Comparison of ENCODE assay signal across 18 cellular contexts in genomic region chr1:221816899-221817298, GRCh38.
A peak's percentile ranks its signal among the peaks of the same experiment; 100 is the strongest.
DNase-seq lines count a peak whose midpoint lies in the region; ATAC-seq, FAIRE-seq and TF ChIP-seq lines count a peak whose summit lies in the region.
"Had no signal": no experiment of that assay in that cellular context is flagged by ENCODE, and none has a peak within 500 bp of the region (broad histone marks: within the 10 kb centered on the region; RNA-seq: fewer than 3 reads in every experiment).

No MANE protein-coding gene starts in this region.

- no peak for TF ChIP-seq RAD21 in A549 (conservative IDR thresholded peaks at IDR 0.05 in 1 of 2, IDR thresholded peaks at IDR 0.05 in 1 of 2)

- H3K9me3 ChIP-seq in A549 = 0 out of 3 replicates have a peak, but pooled peaks cover 3% of the 10 kb centered on the region
- H3K9me3 ChIP-seq in CD4-positive, alpha-beta memory T cell (ENCODE audit: control insufficient read depth in 1 of 2, low read length in 2 of 2) = no peaks in the 10 kb centered on the region
- H3K9me3 ChIP-seq: upper lobe of right lung had no signal

- H3K4me3 Mint-ChIP-seq in WTC11 = no peak overlapping the region
- H3K4me3 Mint-ChIP-seq in CD4-positive, alpha-beta memory T cell = no peak overlapping the region
- H3K4me3 Mint-ChIP-seq: B cell, nephron had no signal

- H3K27me3 Mint-ChIP-seq in WTC11 (ENCODE audit: low read depth) = no peaks in the 10 kb centered on the region
- H3K27me3 Mint-ChIP-seq in CD4-positive, alpha-beta memory T cell = no peaks in the 10 kb centered on the region
- H3K27me3 Mint-ChIP-seq: B cell had no signal

- H3K27ac Mint-ChIP-seq in WTC11 = no peak overlapping the region
- H3K27ac Mint-ChIP-seq in CD4-positive, alpha-beta memory T cell = no peak overlapping the region
- H3K27ac Mint-ChIP-seq: B cell, nephron had no signal

- no peaks in the 10 kb centered on the region for H3K27me3 ChIP-seq in foreskin keratinocyte
- H3K27me3 ChIP-seq in CD4-positive, alpha-beta memory T cell (ENCODE audit: insufficient read depth, low read length) = no peaks in the 10 kb centered on the region
- H3K27me3 ChIP-seq: esophagus muscularis mucosa, upper lobe of right lung had no signal

- ATAC-seq in A549 (peak; percentile 60 to 77), WTC11 (peak; percentile 30; the same call in 1 of the 2 replicates), foreskin keratinocyte (peak; percentile 98), HG03457 (IDR thresholded peaks at IDR 0.05; ENCODE audit: unreplicated experiment) (no peak), HG02642 (IDR thresholded peaks at IDR 0.05; ENCODE audit: poor library complexity, unreplicated experiment) (no peak)
- ATAC-seq: left lobe of liver, upper lobe of right lung had no signal

- intact Hi-C loops in CD4-positive, alpha-beta memory T cell (cut with micrococcal nuclease) = no loop called here

- peaks cover 16% of the 10 kb centered on the region for H3K4me1 Mint-ChIP-seq in WTC11
- no peaks in the 10 kb centered on the region for H3K4me1 Mint-ChIP-seq in CD4-positive, alpha-beta memory T cell
- H3K4me1 Mint-ChIP-seq: nephron had no signal

- H3K36me3 Mint-ChIP-seq in WTC11 = no peaks in the 10 kb centered on the region
- no peaks in the 10 kb centered on the region for H3K36me3 Mint-ChIP-seq in CD4-positive, alpha-beta memory T cell

- H3K27ac ChIP-seq in A549 (no peak overlapping the region), foreskin keratinocyte (peak overlapping the region; percentile 50)
- no peak overlapping the region for H3K27ac ChIP-seq in CD4-positive, alpha-beta memory T cell (ENCODE audit: low read depth, low read length)
- H3K27ac ChIP-seq: esophagus muscularis mucosa, upper lobe of right lung had no signal

- CTCF ChIA-PET in A549 (lab: Yijun Ruan, JAX) (interaction anchor here (0.6 kb wide), 1 partner anchor 90 kb away, joined by 3 read pairs; no protein-coding TSS in a partner anchor), WTC11 (lab: Charles Lee) (no interaction called here)
- CTCF ChIA-PET in CD4-positive, alpha-beta memory T cell (lab: Charles Lee; ENCODE audit: partially characterized antibody) = no interaction called here

- peak overlapping the region; percentile 19; the same call in 1 of the 3 replicates for H3K4me2 ChIP-seq in A549

- TF ChIP-seq EP300 in A549 (IDR thresholded peaks at IDR 0.05) = peak in 1 of 2 experiments; percentile 33; a peak in 1 of 5 replicates

- no peak for TF ChIP-seq CTCF in A549 (IDR thresholded peaks at IDR 0.05)
- no peak for TF ChIP-seq CTCF in WTC11 (IDR thresholded peaks at IDR 0.05)
- TF ChIP-seq CTCF in foreskin keratinocyte (conservative IDR thresholded peaks at IDR 0.05) = no peak

- H3K4me3 ChIP-seq in A549 = no peak overlapping the region
- H3K4me3 ChIP-seq in CD4-positive, alpha-beta memory T cell (ENCODE audit: low read length in 2 of 2) = no peak overlapping the region
- H3K4me3 ChIP-seq: esophagus muscularis mucosa, upper lobe of right lung had no signal

- peaks cover 6% of the 10 kb centered on the region for H3K9me3 Mint-ChIP-seq in WTC11
- H3K9me3 Mint-ChIP-seq in CD4-positive, alpha-beta memory T cell = peaks cover 0 to 3% (median 0%) of the 10 kb centered on the region in 8 donors

- no peak for FAIRE-seq in A549 (lab: Jason Lieb, UNC)
- peak; percentile 95 for FAIRE-seq in H54 (lab: Jason Lieb, UNC)

- WGBS in A549 (ENCODE audit: missing lambda C conversion rate) = 6% methylated on average over 3 of the region's 3 CpGs

- TF ChIP-seq POLR2A in A549 (IDR thresholded peaks at IDR 0.05; ENCODE audit: low read length) (no peak), H54 (IDR thresholded peaks at IDR 0.05; ENCODE audit: low read depth, low read length) (no peak)

- DNase-seq in A549 (ENCODE audit: low read depth in 1 of 2, low spot score in 1 of 2) = peak in 1 of 2 experiments; percentile 44
- no peak for DNase-seq in H54 (ENCODE audit: insufficient read length, low spot score)
- no peak for DNase-seq in WTC11 (ENCODE audit: low spot score)
- DNase-seq in foreskin keratinocyte = peak; percentile 90 to 98
- DNase-seq in CD4-positive, alpha-beta memory T cell = no peak
- DNase-seq in SHP77 treated with DMSO at 0.1 percent for 48 hours (lab: John Stamatoyannopoulos, UW) = no peak
- DNase-seq: central memory CD4-positive, alpha-beta T cell; GDM1; NCI-H1048; NCI-H526; SHP77; upper lobe of right lung had no signal

- H3K4me1 ChIP-seq in A549 = peaks cover 8% of the 10 kb centered on the region; the same call in 1 of the 3 replicates
- peaks cover 9% of the 10 kb centered on the region for H3K4me1 ChIP-seq in foreskin keratinocyte
- no peaks in the 10 kb centered on the region for H3K4me1 ChIP-seq in CD4-positive, alpha-beta memory T cell (ENCODE audit: insufficient read depth, low read length)
- H3K4me1 ChIP-seq: esophagus muscularis mucosa, upper lobe of right lung had no signal

- POLR2A ChIA-PET in A549 (lab: Yijun Ruan, JAX) (interaction anchor here (1.2 kb wide), 1 partner anchor 73 kb away, joined by 7 read pairs; no protein-coding TSS in a partner anchor), WTC11 (lab: Charles Lee) (no interaction called here)
- POLR2A ChIA-PET in CD4-positive, alpha-beta memory T cell (lab: Charles Lee; ENCODE audit: partially characterized antibody) = no interaction called here

- H3K36me3 ChIP-seq in CD4-positive, alpha-beta memory T cell (ENCODE audit: insufficient read depth, low read length) = no peaks in the 10 kb centered on the region
- H3K36me3 ChIP-seq: esophagus muscularis mucosa, upper lobe of right lung had no signal

TF ChIP-seq in A549, 52 proteins besides CTCF, POLR2A, EP300 and RAD21:
- TF ChIP-seq E2F6 (IDR thresholded peaks at IDR 0.05; ENCODE audit: borderline replicate concordance, low read depth) = no peak
- TF ChIP-seq JUNB (IDR thresholded peaks at IDR 0.05) = peak; percentile 64
- no peak for TF ChIP-seq FOSL2 (IDR thresholded peaks at IDR 0.05)
- 0 out of 2 replicates have a peak, but pooled peaks have one; percentile 49 for TF ChIP-seq FOSL2 (CRISPR knock-in tag; IDR thresholded peaks at IDR 0.05)

TF ChIP-seq in WTC11, 78 proteins besides CTCF, POLR2A, EP300 and RAD21 (continues in another document):
- TF ChIP-seq TCF7 (CRISPR knock-in tag; IDR thresholded peaks at IDR 0.05; ENCODE audit: low read depth) = no peak
- TF ChIP-seq, protein P1, sequence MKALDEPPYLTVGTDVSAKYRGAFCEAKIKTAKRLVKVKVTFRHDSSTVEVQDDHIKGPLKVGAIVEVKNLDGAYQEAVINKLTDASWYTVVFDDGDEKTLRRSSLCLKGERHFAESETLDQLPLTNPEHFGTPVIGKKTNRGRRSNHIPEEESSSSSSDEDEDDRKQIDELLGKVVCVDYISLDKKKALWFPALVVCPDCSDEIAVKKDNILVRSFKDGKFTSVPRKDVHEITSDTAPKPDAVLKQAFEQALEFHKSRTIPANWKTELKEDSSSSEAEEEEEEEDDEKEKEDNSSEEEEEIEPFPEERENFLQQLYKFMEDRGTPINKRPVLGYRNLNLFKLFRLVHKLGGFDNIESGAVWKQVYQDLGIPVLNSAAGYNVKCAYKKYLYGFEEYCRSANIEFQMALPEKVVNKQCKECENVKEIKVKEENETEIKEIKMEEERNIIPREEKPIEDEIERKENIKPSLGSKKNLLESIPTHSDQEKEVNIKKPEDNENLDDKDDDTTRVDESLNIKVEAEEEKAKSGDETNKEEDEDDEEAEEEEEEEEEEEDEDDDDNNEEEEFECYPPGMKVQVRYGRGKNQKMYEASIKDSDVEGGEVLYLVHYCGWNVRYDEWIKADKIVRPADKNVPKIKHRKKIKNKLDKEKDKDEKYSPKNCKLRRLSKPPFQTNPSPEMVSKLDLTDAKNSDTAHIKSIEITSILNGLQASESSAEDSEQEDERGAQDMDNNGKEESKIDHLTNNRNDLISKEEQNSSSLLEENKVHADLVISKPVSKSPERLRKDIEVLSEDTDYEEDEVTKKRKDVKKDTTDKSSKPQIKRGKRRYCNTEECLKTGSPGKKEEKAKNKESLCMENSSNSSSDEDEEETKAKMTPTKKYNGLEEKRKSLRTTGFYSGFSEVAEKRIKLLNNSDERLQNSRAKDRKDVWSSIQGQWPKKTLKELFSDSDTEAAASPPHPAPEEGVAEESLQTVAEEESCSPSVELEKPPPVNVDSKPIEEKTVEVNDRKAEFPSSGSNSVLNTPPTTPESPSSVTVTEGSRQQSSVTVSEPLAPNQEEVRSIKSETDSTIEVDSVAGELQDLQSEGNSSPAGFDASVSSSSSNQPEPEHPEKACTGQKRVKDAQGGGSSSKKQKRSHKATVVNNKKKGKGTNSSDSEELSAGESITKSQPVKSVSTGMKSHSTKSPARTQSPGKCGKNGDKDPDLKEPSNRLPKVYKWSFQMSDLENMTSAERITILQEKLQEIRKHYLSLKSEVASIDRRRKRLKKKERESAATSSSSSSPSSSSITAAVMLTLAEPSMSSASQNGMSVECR (CRISPR knock-in tag; IDR thresholded peaks at IDR 0.05; ENCODE audit: borderline replicate concordance) = no peak
- no peak for TF ChIP-seq NR2C2 (CRISPR knock-in tag; IDR thresholded peaks at IDR 0.05)
- no peak for TF ChIP-seq JUN (CRISPR knock-in tag; IDR thresholded peaks at IDR 0.05)
- no peak for TF ChIP-seq CBFB (CRISPR knock-in tag; IDR thresholded peaks at IDR 0.05; ENCODE audit: low read depth)
- TF ChIP-seq ELF4 (CRISPR knock-in tag; IDR thresholded peaks at IDR 0.05; ENCODE audit: low read depth) = no peak
- TF ChIP-seq, protein P2, sequence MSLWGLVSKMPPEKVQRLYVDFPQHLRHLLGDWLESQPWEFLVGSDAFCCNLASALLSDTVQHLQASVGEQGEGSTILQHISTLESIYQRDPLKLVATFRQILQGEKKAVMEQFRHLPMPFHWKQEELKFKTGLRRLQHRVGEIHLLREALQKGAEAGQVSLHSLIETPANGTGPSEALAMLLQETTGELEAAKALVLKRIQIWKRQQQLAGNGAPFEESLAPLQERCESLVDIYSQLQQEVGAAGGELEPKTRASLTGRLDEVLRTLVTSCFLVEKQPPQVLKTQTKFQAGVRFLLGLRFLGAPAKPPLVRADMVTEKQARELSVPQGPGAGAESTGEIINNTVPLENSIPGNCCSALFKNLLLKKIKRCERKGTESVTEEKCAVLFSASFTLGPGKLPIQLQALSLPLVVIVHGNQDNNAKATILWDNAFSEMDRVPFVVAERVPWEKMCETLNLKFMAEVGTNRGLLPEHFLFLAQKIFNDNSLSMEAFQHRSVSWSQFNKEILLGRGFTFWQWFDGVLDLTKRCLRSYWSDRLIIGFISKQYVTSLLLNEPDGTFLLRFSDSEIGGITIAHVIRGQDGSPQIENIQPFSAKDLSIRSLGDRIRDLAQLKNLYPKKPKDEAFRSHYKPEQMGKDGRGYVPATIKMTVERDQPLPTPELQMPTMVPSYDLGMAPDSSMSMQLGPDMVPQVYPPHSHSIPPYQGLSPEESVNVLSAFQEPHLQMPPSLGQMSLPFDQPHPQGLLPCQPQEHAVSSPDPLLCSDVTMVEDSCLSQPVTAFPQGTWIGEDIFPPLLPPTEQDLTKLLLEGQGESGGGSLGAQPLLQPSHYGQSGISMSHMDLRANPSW (CRISPR knock-in tag; conservative IDR thresholded peaks at IDR 0.05; ENCODE audit: low read depth) = no peak
- TF ChIP-seq, protein P3, sequence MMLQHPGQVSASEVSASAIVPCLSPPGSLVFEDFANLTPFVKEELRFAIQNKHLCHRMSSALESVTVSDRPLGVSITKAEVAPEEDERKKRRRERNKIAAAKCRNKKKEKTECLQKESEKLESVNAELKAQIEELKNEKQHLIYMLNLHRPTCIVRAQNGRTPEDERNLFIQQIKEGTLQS (CRISPR knock-in tag; conservative IDR thresholded peaks at IDR 0.05) = no peak
- no peak for TF ChIP-seq MYBL2 (CRISPR knock-in tag; IDR thresholded peaks at IDR 0.05)

Comparison
In these comparisons a context has a peak if more than half of its experiments do, and no peak if none do; other contexts are left out.
1. ATAC-seq: peak in A549 (2 of 2), WTC11 (single experiment) and foreskin keratinocyte (single experiment); none in HG03457 (single experiment) and HG02642 (single experiment).
2. DNase-seq: peak in foreskin keratinocyte (2 of 2); none in H54 (single experiment), WTC11 (single experiment), CD4-positive, alpha-beta memory T cell (0 of 5) and SHP77 treated with DMSO at 0.1 percent for 48 hours (single experiment).